ENCODE assay signal across 15 cellular contexts in the genomic region with DNA sequence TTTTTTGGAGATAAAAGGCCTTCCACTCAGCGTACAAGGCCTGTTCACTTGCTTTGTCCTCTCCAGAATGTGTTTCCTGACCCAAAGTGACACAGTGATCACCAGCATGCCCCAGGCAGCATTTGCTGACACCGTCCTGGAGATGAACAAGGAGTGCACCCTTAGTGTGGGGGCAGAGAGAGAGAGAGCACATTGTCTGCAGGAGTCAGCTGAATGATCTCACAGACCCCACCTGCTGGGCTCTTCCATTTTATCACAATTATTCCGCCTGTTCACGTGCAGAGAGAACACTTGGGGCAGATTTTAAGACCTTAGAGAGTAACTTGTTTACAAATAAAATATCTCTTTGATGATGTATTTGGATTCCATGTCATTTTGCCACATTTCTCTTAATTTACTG. TPM values are rescaled to one million over a fixed set of nuclear protein-coding genes. Genes with fewer than 3 reads are reported as not detected.
DNase-seq lines count a peak whose midpoint lies in the region; ATAC-seq and TF ChIP-seq lines count a peak whose summit lies in the region.
"Had no signal": no experiment of that assay in that cellular context is flagged by ENCODE, and none has a peak within 500 bp of the region (broad histone marks: within the 10 kb centered on the region; RNA-seq: fewer than 3 reads in every experiment).

No MANE protein-coding gene starts in this region.

- H2AFZ ChIP-seq in Loucy (ENCODE audit: low read length) (no peak overlapping the region), neural progenitor cell (replicated peaks) (no peak overlapping the region)

- H3K27ac Mint-ChIP-seq in neural progenitor cell: peak overlapping the region; percentile 90
- no peak overlapping the region for H3K27ac Mint-ChIP-seq in activated CD8-positive, alpha-beta T cell treated with anti-CD3 and anti-CD28 coated beads, Interleukin-2, amount 10 ng/mL, durations not matched to agents 7 days and 5 days

- no peaks in the 10 kb centered on the region for H3K36me3 ChIP-seq in Loucy (ENCODE audit: insufficient read depth, low read length)
- no peaks in the 10 kb centered on the region for H3K36me3 ChIP-seq in WERI-Rb-1
- no peaks in the 10 kb centered on the region for H3K36me3 ChIP-seq in neural progenitor cell
- H3K36me3 ChIP-seq: SJSA1 had no signal

- H3K27me3 Mint-ChIP-seq in neural progenitor cell (ENCODE audit: insufficient read depth, low read depth): peaks cover 5% of the 10 kb centered on the region
- peaks cover 4% of the 10 kb centered on the region for H3K27me3 Mint-ChIP-seq in activated CD8-positive, alpha-beta T cell treated with anti-CD3 and anti-CD28 coated beads, Interleukin-2, amount 10 ng/mL, durations not matched to agents 7 days and 5 days (ENCODE audit: low read depth)

- peaks cover 22% of the 10 kb centered on the region for H3K4me1 Mint-ChIP-seq in neural progenitor cell
- H3K4me1 Mint-ChIP-seq in activated CD8-positive, alpha-beta T cell treated with anti-CD3 and anti-CD28 coated beads, Interleukin-2, amount 10 ng/mL, durations not matched to agents 7 days and 5 days (ENCODE audit: low read depth): peaks cover 2% of the 10 kb centered on the region

- CTCF ChIA-PET in activated CD8-positive, alpha-beta T cell treated with anti-CD3 and anti-CD28 coated beads, Interleukin-2, amount 10 ng/mL, durations not matched to agents 7 days and 5 days (lab: Charles Lee): no interaction called here

- H3K4me2 ChIP-seq in Loucy (ENCODE audit: low read depth, low read length, poor library complexity, severe bottlenecking): no peak overlapping the region
- peak overlapping the region; percentile 53 for H3K4me2 ChIP-seq in neural progenitor cell
- H3K4me2 ChIP-seq: A549 had no signal

- no peak overlapping the region for H3K4me3 ChIP-seq in Loucy (ENCODE audit: low read length, poor library complexity, severe bottlenecking)
- H3K4me3 ChIP-seq in WERI-Rb-1 (ENCODE audit: low read depth, low read length): no peak overlapping the region
- H3K4me3 ChIP-seq in neural progenitor cell: no peak overlapping the region
- H3K4me3 ChIP-seq: A549, psoas muscle, SJSA1 had no signal

- H3K79me2 ChIP-seq in Loucy (ENCODE audit: insufficient read depth, low read length) (no peaks in the 10 kb centered on the region), neural progenitor cell (ENCODE audit: low read depth) (no peaks in the 10 kb centered on the region)

- H3K36me3 Mint-ChIP-seq in neural progenitor cell: peaks cover 2% of the 10 kb centered on the region
- no peaks in the 10 kb centered on the region for H3K36me3 Mint-ChIP-seq in activated CD8-positive, alpha-beta T cell treated with anti-CD3 and anti-CD28 coated beads, Interleukin-2, amount 10 ng/mL, durations not matched to agents 7 days and 5 days (ENCODE audit: low read depth)
- H3K36me3 Mint-ChIP-seq: CD4-positive, alpha-beta memory T cell had no signal

- peak overlapping the region; percentile 60 for H3K4me3 Mint-ChIP-seq in neural progenitor cell
- H3K4me3 Mint-ChIP-seq in activated CD8-positive, alpha-beta T cell treated with anti-CD3 and anti-CD28 coated beads, Interleukin-2, amount 10 ng/mL, durations not matched to agents 7 days and 5 days: no peak overlapping the region
- H3K4me3 Mint-ChIP-seq: CD4-positive, alpha-beta memory T cell had no signal

- no peak overlapping the region for H3K27ac ChIP-seq in WERI-Rb-1
- H3K27ac ChIP-seq in neural progenitor cell: no peak overlapping the region
- H3K27ac ChIP-seq: A549, psoas muscle, SJSA1 had no signal

- TF ChIP-seq CTCF in Loucy (conservative IDR thresholded peaks at IDR 0.05; ENCODE audit: low read length) (peak; percentile 57), WERI-Rb-1 (IDR thresholded peaks at IDR 0.05; ENCODE audit: low read depth, low read length) (peak; percentile 67), neural progenitor cell (IDR thresholded peaks at IDR 0.05) (no peak)

- H3K9me3 ChIP-seq in Loucy (ENCODE audit: insufficient read depth, low read depth, low read length) (no peaks in the 10 kb centered on the region), WERI-Rb-1 (ENCODE audit: severe bottlenecking) (no peaks in the 10 kb centered on the region), neural progenitor cell (ENCODE audit: low read depth) (no peaks in the 10 kb centered on the region)
- H3K9me3 ChIP-seq: A549, psoas muscle, SJSA1 had no signal

- H4K20me1 ChIP-seq in Loucy (ENCODE audit: insufficient read depth, low read length, poor library complexity, severe bottlenecking): no peaks in the 10 kb centered on the region
- no peaks in the 10 kb centered on the region for H4K20me1 ChIP-seq in neural progenitor cell (ENCODE audit: low read depth)

- DNase-seq in NCI-H146 (lab: John Stamatoyannopoulos, UW) (peak; percentile 34), NCI-H146 treated with DMSO at 0.1 percent for 48 hours (lab: John Stamatoyannopoulos, UW; ENCODE audit: unreplicated experiment) (no peak), WERI-Rb-1 (peak; percentile 64), neural progenitor cell (ENCODE audit: low spot score) (peak; percentile 48)
- no peak for DNase-seq in activated CD8-positive, alpha-beta T cell treated with anti-CD3 and anti-CD28 coated beads, Interleukin-2, amount 10 ng/mL, durations not matched to agents 7 days and 5 days
- DNase-seq in activated T-cell treated with anti-CD3 and anti-CD28 coated beads, Interleukin-2, amount 50 U/mL, for 1 hour: no peak
- DNase-seq: activated naive CD4-positive, alpha-beta T cell; CD4-positive, alpha-beta memory T cell; psoas muscle had no signal

- H3K9me2 ChIP-seq in Loucy (replicated peaks; ENCODE audit: low read depth, low read length): no peaks in the 10 kb centered on the region

- no peaks in the 10 kb centered on the region for H3K27me3 ChIP-seq in Loucy (ENCODE audit: insufficient read depth, low read length, poor library complexity, severe bottlenecking)
- peaks cover 5% of the 10 kb centered on the region for H3K27me3 ChIP-seq in WERI-Rb-1 (ENCODE audit: insufficient read depth, low read depth, severe bottlenecking)
- no peaks in the 10 kb centered on the region for H3K27me3 ChIP-seq in neural progenitor cell
- H3K27me3 ChIP-seq: SJSA1 had no signal

- H3K9ac ChIP-seq in Loucy (ENCODE audit: low read depth, low read length, poor library complexity, severe bottlenecking) (no peak overlapping the region), neural progenitor cell (no peak overlapping the region)

- H3F3A ChIP-seq in Loucy (ENCODE audit: low read depth) (no peaks in the 10 kb centered on the region), neural progenitor cell (ENCODE audit: low read depth) (no peaks in the 10 kb centered on the region)

- ATAC-seq in HG02852 (IDR thresholded peaks at IDR 0.05; ENCODE audit: unreplicated experiment): no peak
- no peak for ATAC-seq in activated CD8-positive, alpha-beta T cell treated with anti-CD3 and anti-CD28 coated beads, Interleukin-2, amount 10 ng/mL, durations not matched to agents 7 days and 5 days
- ATAC-seq: A549, esophagus mucosa, psoas muscle had no signal

- POLR2A ChIA-PET in activated CD8-positive, alpha-beta T cell treated with anti-CD3 and anti-CD28 coated beads, Interleukin-2, amount 10 ng/mL, durations not matched to agents 7 days and 5 days (lab: Charles Lee): no interaction called here

- H3K9me3 Mint-ChIP-seq in neural progenitor cell: peaks cover 7% of the 10 kb centered on the region
- H3K9me3 Mint-ChIP-seq in activated CD8-positive, alpha-beta T cell treated with anti-CD3 and anti-CD28 coated beads, Interleukin-2, amount 10 ng/mL, durations not matched to agents 7 days and 5 days (ENCODE audit: insufficient read depth): no peaks in the 10 kb centered on the region
- H3K9me3 Mint-ChIP-seq: CD4-positive, alpha-beta memory T cell had no signal

- H3K4me1 ChIP-seq in Loucy (ENCODE audit: insufficient read depth, low read length, poor library complexity, severe bottlenecking) (peaks cover 18% of the 10 kb centered on the region), neural progenitor cell (peaks cover 10% of the 10 kb centered on the region)
- H3K4me1 ChIP-seq: A549, psoas muscle, SJSA1 had no signal

RNA-seq across cellular contexts. Expression of a gene that starts 22.4 kb away (rescaled TPM):
- not detected in 2 replicates for total RNA-seq in neural progenitor cell (ENCODE audit: low replicate concordance)
- not detected for total RNA-seq in activated CD8-positive, alpha-beta T cell treated with anti-CD3 and anti-CD28 coated beads, Interleukin-2, amount 10 ng/mL, durations not matched to agents 7 days and 5 days
- total RNA-seq: astrocyte; CD4-positive, alpha-beta memory T cell; esophagus mucosa; psoas muscle; SJSA1 had no signal

RNA-seq across cellular contexts. Expression of a gene that starts 49.3 kb away (rescaled TPM):
- total RNA-seq in neural progenitor cell (ENCODE audit: low replicate concordance): not detected in 2 replicates
- total RNA-seq in activated CD8-positive, alpha-beta T cell treated with anti-CD3 and anti-CD28 coated beads, Interleukin-2, amount 10 ng/mL, durations not matched to agents 7 days and 5 days: not detected
- total RNA-seq: CD4-positive, alpha-beta memory T cell had no signal

RNA-seq across cellular contexts. Expression of a gene that starts 53.2 kb away (rescaled TPM):
- not detected in 2 replicates for total RNA-seq in neural progenitor cell (ENCODE audit: low replicate concordance)
- total RNA-seq in activated CD8-positive, alpha-beta T cell treated with anti-CD3 and anti-CD28 coated beads, Interleukin-2, amount 10 ng/mL, durations not matched to agents 7 days and 5 days: not detected
- total RNA-seq: astrocyte; CD4-positive, alpha-beta memory T cell; esophagus mucosa; psoas muscle; SJSA1 had no signal

RNA-seq across cellular contexts. Expression of a gene that starts 53.3 kb away (rescaled TPM):
- total RNA-seq in neural progenitor cell (ENCODE audit: low replicate concordance): not detected in 2 replicates
- total RNA-seq in activated CD8-positive, alpha-beta T cell treated with anti-CD3 and anti-CD28 coated beads, Interleukin-2, amount 10 ng/mL, durations not matched to agents 7 days and 5 days: not detected
- total RNA-seq: astrocyte; CD4-positive, alpha-beta memory T cell; esophagus mucosa; psoas muscle; SJSA1 had no signal

Comparison
In these comparisons a context has a peak if more than half of its experiments do, and no peak if none do; other contexts are left out.
1. DNase-seq: peak in NCI-H146 (single experiment), WERI-Rb-1 (single experiment) and neural progenitor cell (single experiment); none in NCI-H146 treated with DMSO at 0.1 percent for 48 hours (single experiment), activated CD8-positive, alpha-beta T cell treated with anti-CD3 and anti-CD28 coated beads, Interleukin-2, amount 10 ng/mL, durations not matched to agents 7 days and 5 days (single experiment) and activated T-cell treated with anti-CD3 and anti-CD28 coated beads, Interleukin-2, amount 50 U/mL, for 1 hour (single experiment).